ENCODE assay signal across 8 cellular contexts in genomic region chr4:64781737-64782326, GRCh38.
DNase-seq lines count a peak whose midpoint lies in the region; ATAC-seq, FAIRE-seq and TF ChIP-seq lines count a peak whose summit lies in the region.

No MANE protein-coding gene starts in this region.

- H3K27me3 Mint-ChIP-seq in CD4-positive, alpha-beta T cell = no peaks in the 10 kb centered on the region

- CTCF ChIA-PET in CD4-positive, alpha-beta T cell (lab: Charles Lee) = no interaction called here

- H3K9ac ChIP-seq in adipocyte (ENCODE audit: low read length) = no peak overlapping the region

- no peaks in the 10 kb centered on the region for H3K27me3 ChIP-seq in CD4-positive, alpha-beta T cell (ENCODE audit: control insufficient read depth, insufficient read depth, low read length)
- H3K27me3 ChIP-seq in adipocyte (replicated peaks; ENCODE audit: control insufficient read depth, insufficient read depth, low read length) = no peaks in the 10 kb centered on the region

- POLR2A ChIA-PET in CD4-positive, alpha-beta T cell (lab: Charles Lee) = no interaction called here

- intact Hi-C loops in CD4-positive, alpha-beta T cell (cut with DNase I, micrococcal nuclease) = no loop called here

- TF ChIP-seq POLR2A in H54 (IDR thresholded peaks at IDR 0.05; ENCODE audit: low read depth, low read length) = no peak

- H3K27ac ChIP-seq in CD4-positive, alpha-beta T cell (ENCODE audit: low read depth, low read length) = no peak overlapping the region

- DNase-seq in CD4-positive, alpha-beta T cell = no peak
- DNase-seq in LHCN-M2 (ENCODE audit: low read depth) = peak; percentile 31
- peak; percentile 72 for DNase-seq in adipocyte (ENCODE audit: low read depth)
- peak; percentile 63 for DNase-seq in kidney tubule cell (ENCODE audit: low spot score)
- no peak for DNase-seq in H54 (ENCODE audit: insufficient read length, low spot score)
- no peak for DNase-seq in HPDE6-E6E7 (ENCODE audit: extremely low spot score)

- peak; percentile 17 for TF ChIP-seq CTCF in CD4-positive, alpha-beta T cell (IDR thresholded peaks at IDR 0.05)

- H3K4me1 Mint-ChIP-seq in CD4-positive, alpha-beta T cell (ENCODE audit: low read depth) = no peaks in the 10 kb centered on the region

- H3K9me3 Mint-ChIP-seq in CD4-positive, alpha-beta T cell = no peaks in the 10 kb centered on the region

- H3K4me1 ChIP-seq in adipocyte (ENCODE audit: control insufficient read depth, insufficient read depth, low read length) = peaks cover 10% of the 10 kb centered on the region

- no peak overlapping the region for H3K4me3 Mint-ChIP-seq in CD4-positive, alpha-beta T cell

- H3K36me3 Mint-ChIP-seq in CD4-positive, alpha-beta T cell (ENCODE audit: low read depth) = no peaks in the 10 kb centered on the region

- H3K36me3 ChIP-seq in adipocyte (ENCODE audit: control insufficient read depth, insufficient read depth, low read length, severe bottlenecking) = no peaks in the 10 kb centered on the region

- ATAC-seq in CD4-positive, alpha-beta T cell (ENCODE audit: poor library complexity) = no peak
- ATAC-seq in GM19395 (IDR thresholded peaks at IDR 0.05; ENCODE audit: unreplicated experiment) = peak; percentile 80
- ATAC-seq in GM21737 (IDR thresholded peaks at IDR 0.05; ENCODE audit: unreplicated experiment) = no peak

- FAIRE-seq in H54 (lab: Jason Lieb, UNC) = no peak

- no peaks in the 10 kb centered on the region for H3K9me3 ChIP-seq in CD4-positive, alpha-beta T cell (ENCODE audit: control insufficient read depth, low read length)
- H3K9me3 ChIP-seq in adipocyte (ENCODE audit: control insufficient read depth, low read length) = no peaks in the 10 kb centered on the region

- no peak overlapping the region for H3K4me3 ChIP-seq in adipocyte (ENCODE audit: low read length)

- no peak overlapping the region for H3K27ac Mint-ChIP-seq in CD4-positive, alpha-beta T cell

Comparison
In these comparisons a context has a peak if more than half of its experiments do, and no peak if none do; other contexts are left out.
1. DNase-seq: peak in LHCN-M2 (single experiment), adipocyte (single experiment) and kidney tubule cell (single experiment); none in CD4-positive, alpha-beta T cell (0 of 10), H54 (single experiment) and HPDE6-E6E7 (single experiment).